8 cellular contexts compared by ENCODE assay signal in genomic region chr6:44593539-44593944, GRCh38.
DNase-seq lines count a peak whose midpoint lies in the region; ATAC-seq and TF ChIP-seq lines count a peak whose summit lies in the region.

No MANE protein-coding gene starts in this region.

- H3K9me2 ChIP-seq in hepatocyte (replicated peaks; ENCODE audit: insufficient read depth): no peaks in the 10 kb centered on the region

- H3K79me2 ChIP-seq in hepatocyte: no peaks in the 10 kb centered on the region

- peaks cover 6% of the 10 kb centered on the region for H3K4me1 Mint-ChIP-seq in activated T-helper 2 cell treated with anti-CD3 and anti-CD28 coated beads, Interferon-gamma antibody, Interleukin-2, Interleukin-4, amounts not matched to agents 10 μg/mL and 5 μg/mL and 100 μg/mL, durations not matched to agents 14 hours and 24 hours and 36 hours (ENCODE audit: low read depth)

- H3K4me2 ChIP-seq in hepatocyte: no peak overlapping the region

- no peak overlapping the region for H3K4me3 Mint-ChIP-seq in activated T-helper 2 cell treated with anti-CD3 and anti-CD28 coated beads, Interferon-gamma antibody, Interleukin-2, Interleukin-4, amounts not matched to agents 10 μg/mL and 5 μg/mL and 100 μg/mL, durations not matched to agents 14 hours and 24 hours and 36 hours (ENCODE audit: low read depth)

- H3K9me3 Mint-ChIP-seq in activated T-helper 2 cell treated with anti-CD3 and anti-CD28 coated beads, Interferon-gamma antibody, Interleukin-2, Interleukin-4, amounts not matched to agents 10 μg/mL and 5 μg/mL and 100 μg/mL, durations not matched to agents 14 hours and 24 hours and 36 hours: no peaks in the 10 kb centered on the region

- H3K36me3 ChIP-seq in hepatocyte (replicated peaks; ENCODE audit: insufficient read depth, low read depth): no peaks in the 10 kb centered on the region

- 21% methylated on average over 2 of the region's 2 CpGs for WGBS in hepatocyte (ENCODE audit: low lambda C conversion rate, missing lambda C conversion rate)

- peaks cover 16% of the 10 kb centered on the region for H3K27me3 Mint-ChIP-seq in activated T-helper 2 cell treated with anti-CD3 and anti-CD28 coated beads, Interferon-gamma antibody, Interleukin-2, Interleukin-4, amounts not matched to agents 10 μg/mL and 5 μg/mL and 100 μg/mL, durations not matched to agents 14 hours and 24 hours and 36 hours (ENCODE audit: low read depth)

- H3K9me3 ChIP-seq in hepatocyte (ENCODE audit: low read depth): no peaks in the 10 kb centered on the region

- TF ChIP-seq CTCF in hepatocyte (IDR thresholded peaks at IDR 0.05; ENCODE audit: poor library complexity): peak; percentile 52

- TF ChIP-seq RAD21 in Ishikawa (IDR thresholded peaks at IDR 0.05; ENCODE audit: low read depth): peak; percentile 68

- ATAC-seq in HG03442 (IDR thresholded peaks at IDR 0.05; ENCODE audit: unreplicated experiment): no peak

- H3K27ac ChIP-seq in hepatocyte: no peak overlapping the region

- no peaks in the 10 kb centered on the region for H3K27me3 ChIP-seq in hepatocyte

- TF ChIP-seq EP300 in Ishikawa (IDR thresholded peaks at IDR 0.05; ENCODE audit: borderline replicate concordance): no peak

- H4K20me1 ChIP-seq in hepatocyte (ENCODE audit: insufficient read depth, poor library complexity, severe bottlenecking): no peaks in the 10 kb centered on the region

- H3K27ac Mint-ChIP-seq in activated T-helper 2 cell treated with anti-CD3 and anti-CD28 coated beads, Interferon-gamma antibody, Interleukin-2, Interleukin-4, amounts not matched to agents 10 μg/mL and 5 μg/mL and 100 μg/mL, durations not matched to agents 14 hours and 24 hours and 36 hours: no peak overlapping the region

- H3K4me3 ChIP-seq in hepatocyte: no peak overlapping the region

- DNase-seq in GF-D8 (lab: John Stamatoyannopoulos, UW) (peak; percentile 9), RKO (ENCODE audit: low spot score) (peak; percentile 54), hepatocyte (ENCODE audit: low spot score) (peak; percentile 67), DMS153 (lab: John Stamatoyannopoulos, UW) (no peak)
- DNase-seq in activated T-helper 2 cell treated with anti-CD3 and anti-CD28 coated beads, Interferon-gamma antibody, Interleukin-2, Interleukin-4, amounts not matched to agents 10 μg/mL and 5 μg/mL and 100 μg/mL, durations not matched to agents 14 hours and 24 hours and 36 hours (ENCODE audit: low spot score): peak; percentile 49
- DNase-seq in stimulated activated CD4-positive, alpha-beta T cell treated with anti-CD3 and anti-CD28 coated beads, Interleukin-2, amount 100 ng/mL, for 24 hours: peak; percentile 72 to 77

- intact Hi-C loops in activated T-helper 2 cell treated with anti-CD3 and anti-CD28 coated beads, Interferon-gamma antibody, Interleukin-2, Interleukin-4, amounts not matched to agents 10 μg/mL and 5 μg/mL and 100 μg/mL, durations not matched to agents 14 hours and 24 hours and 36 hours (cut with micrococcal nuclease): loop anchor here (5.0 to 10.0 kb wide), 2 partner anchors 119 to 1329 kb away; no protein-coding TSS in a partner anchor

- H3K36me3 Mint-ChIP-seq in activated T-helper 2 cell treated with anti-CD3 and anti-CD28 coated beads, Interferon-gamma antibody, Interleukin-2, Interleukin-4, amounts not matched to agents 10 μg/mL and 5 μg/mL and 100 μg/mL, durations not matched to agents 14 hours and 24 hours and 36 hours (ENCODE audit: low read depth): no peaks in the 10 kb centered on the region

- H3K4me1 ChIP-seq in hepatocyte (ENCODE audit: insufficient read depth): no peaks in the 10 kb centered on the region

- no peak overlapping the region for H2AFZ ChIP-seq in hepatocyte

TF ChIP-seq in Ishikawa, 13 proteins besides CTCF, POLR2A, EP300 and RAD21:
- TF ChIP-seq CEBPB (IDR thresholded peaks at IDR 0.05) (no peak), MAX (IDR thresholded peaks at IDR 0.05) (no peak), USF1 (IDR thresholded peaks at IDR 0.05) (no peak), TEAD4 (IDR thresholded peaks at IDR 0.05) (no peak)
